ENCODE assay signal across 12 cellular contexts in the genomic region with DNA sequence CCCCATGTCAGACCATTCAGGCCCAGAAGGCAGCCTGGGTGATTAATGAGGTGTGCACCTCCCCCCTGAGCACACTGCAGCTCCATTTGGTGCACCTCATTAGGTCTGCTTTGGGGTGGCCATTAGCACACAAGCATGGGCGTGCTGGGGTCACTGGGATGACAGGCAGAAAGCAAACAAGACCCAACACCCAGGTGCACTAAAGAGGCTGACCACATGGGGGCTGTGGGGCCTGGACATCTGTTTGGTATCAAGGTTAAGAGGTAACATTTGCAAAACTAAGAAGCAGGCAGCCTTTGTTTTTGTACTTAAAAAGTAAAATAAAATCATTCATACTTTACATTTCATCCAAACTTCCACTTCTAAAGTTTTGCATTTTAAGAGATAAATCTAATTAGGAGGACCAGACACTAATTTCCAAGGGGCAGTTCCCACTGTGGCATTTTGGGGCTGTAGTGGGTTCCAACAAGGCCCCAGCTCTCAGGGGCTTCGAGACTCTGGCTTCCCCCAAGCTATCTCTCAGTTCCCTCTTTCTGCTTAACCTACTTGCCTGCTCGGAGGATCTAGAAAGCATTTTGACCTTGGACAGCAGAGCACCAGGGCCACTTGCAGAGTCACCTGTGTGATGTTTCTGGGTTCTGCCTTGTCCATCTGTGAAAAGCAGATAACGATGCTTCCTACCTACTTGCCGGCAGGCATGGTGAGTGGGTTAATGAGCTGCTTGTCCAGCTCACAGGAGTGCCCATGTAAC.
DNase-seq lines count a peak whose midpoint lies in the region; ATAC-seq, FAIRE-seq and TF ChIP-seq lines count a peak whose summit lies in the region.
"Had no signal": no experiment of that assay in that cellular context is flagged by ENCODE, and none has a peak within 500 bp of the region (broad histone marks: within the 10 kb centered on the region; RNA-seq: fewer than 3 reads in every experiment).

No MANE protein-coding gene starts in this region.

- no peaks in the 10 kb centered on the region for H3K36me3 Mint-ChIP-seq in CD8-positive, alpha-beta memory T cell

- in situ Hi-C loops in K562 (cut with MboI): no loop called here

- no peaks in the 10 kb centered on the region for H4K20me1 ChIP-seq in K562 (replicated peaks; ENCODE audit: control insufficient read depth, insufficient read depth, low read length)

- H3K79me2 ChIP-seq in K562 (ENCODE audit: control insufficient read depth, insufficient read depth, low read length): no peaks in the 10 kb centered on the region

- peak; percentile 43 for DNase-seq in BE2C
- peak; percentile 24 for DNase-seq in HT-29 (ENCODE audit: low spot score)
- DNase-seq in K562 (ENCODE audit: extremely low read depth in 1 of 4, low spot score in 3 of 4): peak; percentile 29 to 64 (median 52)
- no peak for DNase-seq in COLO829 (ENCODE audit: low spot score)
- no peak for DNase-seq in NCI-H748 treated with DMSO at 0.1 percent for 48 hours (lab: John Stamatoyannopoulos, UW)
- DNase-seq in CD8-positive, alpha-beta memory T cell: no peak
- DNase-seq: AML-193, NCI-H187 had no signal

- TF ChIP-seq CTCF in BE2C (IDR thresholded peaks at IDR 0.05; ENCODE audit: low read depth, low read length) (peak; percentile 50), K562 (IDR thresholded peaks at IDR 0.05 in 2 of 3, conservative IDR thresholded peaks at IDR 0.05 in 1 of 3; ENCODE audit: insufficient read depth in 2 of 3, low read depth in 1 of 3, low read length in 3 of 3) (peak; percentile 25 to 46 (median 30); a peak in 5 of 6 replicates)

- H3K9me3 ChIP-seq in BE2C: no peaks in the 10 kb centered on the region
- no peaks in the 10 kb centered on the region for H3K9me3 ChIP-seq in K562 (replicated peaks; ENCODE audit: control insufficient read depth, insufficient read depth, low read depth, low read length)
- H3K9me3 ChIP-seq in CD8-positive, alpha-beta memory T cell (ENCODE audit: low read length): no peaks in the 10 kb centered on the region

- no peak for FAIRE-seq in K562 (lab: Jason Lieb, UNC)
- FAIRE-seq: G401.6 had no signal

- CTCF ChIA-PET in K562 (lab: Yijun Ruan, JAX; ENCODE audit: low intra/inter-chr PET ratio): no interaction called here
- CTCF ChIA-PET in CD8-positive, alpha-beta memory T cell (lab: Charles Lee): no interaction called here

- no peak overlapping the region for H3K4me2 ChIP-seq in K562 (ENCODE audit: insufficient read depth, low read length)

- no peaks in the 10 kb centered on the region for H3K36me3 ChIP-seq in BE2C
- H3K36me3 ChIP-seq in K562 (ENCODE audit: control insufficient read depth, insufficient read depth, low read length): no peaks in the 10 kb centered on the region
- no peaks in the 10 kb centered on the region for H3K36me3 ChIP-seq in CD8-positive, alpha-beta memory T cell (ENCODE audit: insufficient read depth, low read length)

- H3K9me1 ChIP-seq in K562 (ENCODE audit: control insufficient read depth, insufficient read depth, low read length): no peaks in the 10 kb centered on the region

- H3K4me1 Mint-ChIP-seq in CD8-positive, alpha-beta memory T cell: no peaks in the 10 kb centered on the region

- no peak overlapping the region for H2AFZ ChIP-seq in K562 (ENCODE audit: low read depth, low read length)

- H3K27ac Mint-ChIP-seq in CD8-positive, alpha-beta memory T cell: no peak overlapping the region

- peaks cover 0 to 6% (median 0%) of the 10 kb centered on the region in 5 donors for H3K9me3 Mint-ChIP-seq in CD8-positive, alpha-beta memory T cell

- 0% methylated on average over 5 of the region's 5 CpGs for WGBS in K562 (ENCODE audit: insufficient coverage, low coverage, missing lambda C conversion rate)

- H3K4me3 ChIP-seq in BE2C (ENCODE audit: low read depth, low read length) (no peak overlapping the region), K562 (no peak overlapping the region)
- no peak overlapping the region for H3K4me3 ChIP-seq in CD8-positive, alpha-beta memory T cell (ENCODE audit: low read length)

- H3K27ac ChIP-seq in K562 (ENCODE audit: extremely low read depth, low read depth, low read length): no peak overlapping the region
- H3K27ac ChIP-seq in CD8-positive, alpha-beta memory T cell (ENCODE audit: low read depth, low read length): no peak overlapping the region

- no peak for TF ChIP-seq EP300 in K562 (IDR thresholded peaks at IDR 0.05; ENCODE audit: low read length)

- peaks cover 4 to 7% of the 10 kb centered on the region in 2 donors for H3K27me3 Mint-ChIP-seq in CD8-positive, alpha-beta memory T cell

- H3K4me1 ChIP-seq in BE2C (no peaks in the 10 kb centered on the region), K562 (replicated peaks in 1 of 2; ENCODE audit: control insufficient read depth in 2 of 2, insufficient read depth in 2 of 2, low read length in 2 of 2) (no peaks in the 10 kb centered on the region)
- H3K4me1 ChIP-seq in CD8-positive, alpha-beta memory T cell (ENCODE audit: insufficient read depth, low read length): no peaks in the 10 kb centered on the region

- intact Hi-C loops in K562 (cut with micrococcal nuclease): no loop called here

- no peak overlapping the region for H3K4me3 Mint-ChIP-seq in CD8-positive, alpha-beta memory T cell

- ATAC-seq in GM19035 (IDR thresholded peaks at IDR 0.05; ENCODE audit: unreplicated experiment) (peak; percentile 70), K562 (peak; percentile 76), HG02623 (IDR thresholded peaks at IDR 0.05; ENCODE audit: unreplicated experiment) (no peak)
- ATAC-seq: Right ventricle myocardium inferior had no signal

- POLR2A ChIA-PET in K562 (lab: Yijun Ruan, JAX): no interaction called here
- POLR2A ChIA-PET in CD8-positive, alpha-beta memory T cell (lab: Charles Lee): no interaction called here

- 0 out of 4 replicates have a peak, but pooled peaks of 1 of the 2 experiments have one; percentile 22 for TF ChIP-seq RAD21 in K562 (CRISPR knock-in tag; conservative IDR thresholded peaks at IDR 0.05 in 1 of 2, IDR thresholded peaks at IDR 0.05 in 1 of 2)

- no TSS peak for BruUV-seq in K562 (replicated peaks; lab: Mats Ljungman, UMichigan)

- H3K27me3 ChIP-seq in BE2C: no peaks in the 10 kb centered on the region
- H3K27me3 ChIP-seq in K562 (ENCODE audit: control insufficient read depth in 2 of 2, insufficient read depth in 2 of 2, low read length in 2 of 2): no peaks in the 10 kb centered on the region; a peak in 1 of 5 replicates
- H3K27me3 ChIP-seq in CD8-positive, alpha-beta memory T cell (ENCODE audit: insufficient read depth, low read length, poor library complexity, severe bottlenecking): no peaks in the 10 kb centered on the region

- H3K9ac ChIP-seq in K562 (ENCODE audit: insufficient read depth in 1 of 2, low read depth in 2 of 2, low read length in 2 of 2): no peak overlapping the region

- TF ChIP-seq POLR2A in K562 (conservative IDR thresholded peaks at IDR 0.05): no peak

TF ChIP-seq in K562, 482 proteins besides CTCF, POLR2A, EP300 and RAD21:
- TF ChIP-seq PTTG1 (tag; IDR thresholded peaks at IDR 0.05; ENCODE audit: low read depth): no peak
- no peak for TF ChIP-seq ZNF143 (CRISPR knock-in tag; IDR thresholded peaks at IDR 0.05)
- TF ChIP-seq ZC3H4 (CRISPR knock-in tag; IDR thresholded peaks at IDR 0.05; ENCODE audit: borderline replicate concordance): no peak

Comparison
In these comparisons a context has a peak if more than half of its experiments do, and no peak if none do; other contexts are left out.
1. DNase-seq: peak in BE2C (single experiment), HT-29 (single experiment) and K562 (4 of 4); none in COLO829 (single experiment), NCI-H748 treated with DMSO at 0.1 percent for 48 hours (single experiment) and CD8-positive, alpha-beta memory T cell (0 of 5).